ENCODE assay signal across 1 cellular context in the genomic region with DNA sequence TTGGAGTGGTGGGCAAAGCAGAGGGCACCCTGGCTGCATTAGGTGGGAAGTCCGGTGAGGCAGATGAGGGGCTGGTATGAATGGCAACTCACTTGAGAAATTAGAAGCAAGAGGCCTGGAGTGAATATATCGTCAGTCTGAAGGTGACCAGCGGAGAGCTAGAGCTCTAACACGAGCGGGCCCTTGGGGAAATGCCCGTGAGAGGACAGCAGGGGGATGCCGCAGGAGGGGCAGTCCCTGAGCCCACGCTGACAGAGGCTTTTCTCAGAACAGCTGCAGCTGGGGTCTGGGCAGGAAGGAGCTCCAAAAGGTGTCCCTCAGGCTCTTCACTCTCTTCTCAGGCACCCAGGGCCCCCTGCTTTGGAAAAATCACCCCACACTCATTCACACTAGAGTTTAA.
TF ChIP-seq lines count a peak whose summit lies in the region.

No MANE protein-coding gene starts in this region.

TF ChIP-seq in GM12878, 131 proteins besides CTCF, POLR2A, EP300 and RAD21 (continued from another document):
- TF ChIP-seq MTA3 (IDR thresholded peaks at IDR 0.05; ENCODE audit: borderline replicate concordance, low read length) (no peak), SRF (IDR thresholded peaks at IDR 0.05; ENCODE audit: low read depth in 2 of 2, low read length in 2 of 2) (no peak), RUNX3 (IDR thresholded peaks at IDR 0.05; ENCODE audit: low read length) (peak; percentile 52; the same call in 1 of the 2 replicates), LARP7 (IDR thresholded peaks at IDR 0.05) (no peak), MEF2B (IDR thresholded peaks at IDR 0.05; ENCODE audit: partially characterized antibody, poor library complexity, severe bottlenecking) (peak; percentile 86), ZNF622 (IDR thresholded peaks at IDR 0.05) (no peak), SPI1 (IDR thresholded peaks at IDR 0.05; ENCODE audit: borderline replicate concordance, insufficient read depth, low read depth, low read length) (no peak), JUNB (IDR thresholded peaks at IDR 0.05) (peak; percentile 23; the same call in 1 of the 2 replicates), YY1 (IDR thresholded peaks at IDR 0.05; ENCODE audit: low read depth, low read length) (no peak), POLR2AphosphoS5 (IDR thresholded peaks at IDR 0.05; ENCODE audit: low read length) (no peak), EGR1 (IDR thresholded peaks at IDR 0.05; ENCODE audit: borderline replicate concordance in 1 of 2, low read depth in 2 of 2, low read length in 2 of 2) (peak in 1 of 2 experiments; percentile 15; a peak in 1 of 3 replicates), MTA2 (IDR thresholded peaks at IDR 0.05; ENCODE audit: low read depth) (0 out of 2 replicates have a peak, but pooled peaks have one; percentile 8), BMI1 (IDR thresholded peaks at IDR 0.05; ENCODE audit: borderline replicate concordance) (no peak), TCF7 (IDR thresholded peaks at IDR 0.05; ENCODE audit: borderline replicate concordance) (no peak; the same call in 1 of the 2 replicates), TCF3 (IDR thresholded peaks at IDR 0.05; ENCODE audit: borderline replicate concordance, insufficient read depth, low read depth, low read length) (no peak), BCL11A (IDR thresholded peaks at IDR 0.05; ENCODE audit: low read depth, low read length) (0 out of 2 replicates have a peak, but pooled peaks have one; percentile 17), MEF2A (IDR thresholded peaks at IDR 0.05; ENCODE audit: insufficient read depth, low read depth, low read length) (no peak), RELA (IDR thresholded peaks at IDR 0.05; ENCODE audit: borderline replicate concordance, partially characterized antibody) (peak; percentile 7), NFYA (IDR thresholded peaks at IDR 0.05; ENCODE audit: borderline replicate concordance, low read depth, low read length) (no peak), CREM (IDR thresholded peaks at IDR 0.05; ENCODE audit: low read depth) (peak; percentile 50; the same call in 1 of the 2 replicates), ZZZ3 (IDR thresholded peaks at IDR 0.05; ENCODE audit: control insufficient read depth, insufficient read length, low read depth) (no peak), TBL1XR1 (IDR thresholded peaks at IDR 0.05; ENCODE audit: low read depth, low read length) (no peak), RAD51 (IDR thresholded peaks at IDR 0.05) (no peak), SUPT20H (IDR thresholded peaks at IDR 0.05; ENCODE audit: borderline replicate concordance, control insufficient read depth, low read depth, low read length) (no peak), BACH1 (IDR thresholded peaks at IDR 0.05; ENCODE audit: borderline replicate concordance) (no peak), GATAD2B (conservative IDR thresholded peaks at IDR 0.05; ENCODE audit: low read depth) (peak; percentile 55; the same call in 1 of the 2 replicates), BHLHE40 (IDR thresholded peaks at IDR 0.05; ENCODE audit: borderline replicate concordance in 1 of 2, low read depth in 2 of 2, low read length in 1 of 2) (peak; percentile 32 to 56; a peak in 3 of 4 replicates), CREB1 (IDR thresholded peaks at IDR 0.05; ENCODE audit: low read depth) (no peak), TCF12 (IDR thresholded peaks at IDR 0.05; ENCODE audit: low read depth, low read length) (peak; percentile 91)
- TF ChIP-seq, protein P1, sequence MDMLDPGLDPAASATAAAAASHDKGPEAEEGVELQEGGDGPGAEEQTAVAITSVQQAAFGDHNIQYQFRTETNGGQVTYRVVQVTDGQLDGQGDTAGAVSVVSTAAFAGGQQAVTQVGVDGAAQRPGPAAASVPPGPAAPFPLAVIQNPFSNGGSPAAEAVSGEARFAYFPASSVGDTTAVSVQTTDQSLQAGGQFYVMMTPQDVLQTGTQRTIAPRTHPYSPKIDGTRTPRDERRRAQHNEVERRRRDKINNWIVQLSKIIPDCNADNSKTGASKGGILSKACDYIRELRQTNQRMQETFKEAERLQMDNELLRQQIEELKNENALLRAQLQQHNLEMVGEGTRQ (IDR thresholded peaks at IDR 0.05; ENCODE audit: borderline replicate concordance, low read depth, low read length) = no peak
- TF ChIP-seq, protein P2, sequence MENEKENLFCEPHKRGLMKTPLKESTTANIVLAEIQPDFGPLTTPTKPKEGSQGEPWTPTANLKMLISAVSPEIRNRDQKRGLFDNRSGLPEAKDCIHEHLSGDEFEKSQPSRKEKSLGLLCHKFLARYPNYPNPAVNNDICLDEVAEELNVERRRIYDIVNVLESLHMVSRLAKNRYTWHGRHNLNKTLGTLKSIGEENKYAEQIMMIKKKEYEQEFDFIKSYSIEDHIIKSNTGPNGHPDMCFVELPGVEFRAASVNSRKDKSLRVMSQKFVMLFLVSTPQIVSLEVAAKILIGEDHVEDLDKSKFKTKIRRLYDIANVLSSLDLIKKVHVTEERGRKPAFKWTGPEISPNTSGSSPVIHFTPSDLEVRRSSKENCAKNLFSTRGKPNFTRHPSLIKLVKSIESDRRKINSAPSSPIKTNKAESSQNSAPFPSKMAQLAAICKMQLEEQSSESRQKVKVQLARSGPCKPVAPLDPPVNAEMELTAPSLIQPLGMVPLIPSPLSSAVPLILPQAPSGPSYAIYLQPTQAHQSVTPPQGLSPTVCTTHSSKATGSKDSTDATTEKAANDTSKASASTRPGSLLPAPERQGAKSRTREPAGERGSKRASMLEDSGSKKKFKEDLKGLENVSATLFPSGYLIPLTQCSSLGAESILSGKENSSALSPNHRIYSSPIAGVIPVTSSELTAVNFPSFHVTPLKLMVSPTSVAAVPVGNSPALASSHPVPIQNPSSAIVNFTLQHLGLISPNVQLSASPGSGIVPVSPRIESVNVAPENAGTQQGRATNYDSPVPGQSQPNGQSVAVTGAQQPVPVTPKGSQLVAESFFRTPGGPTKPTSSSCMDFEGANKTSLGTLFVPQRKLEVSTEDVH (IDR thresholded peaks at IDR 0.05; ENCODE audit: low read depth, partially characterized antibody) = no peak
- TF ChIP-seq, protein P3, sequence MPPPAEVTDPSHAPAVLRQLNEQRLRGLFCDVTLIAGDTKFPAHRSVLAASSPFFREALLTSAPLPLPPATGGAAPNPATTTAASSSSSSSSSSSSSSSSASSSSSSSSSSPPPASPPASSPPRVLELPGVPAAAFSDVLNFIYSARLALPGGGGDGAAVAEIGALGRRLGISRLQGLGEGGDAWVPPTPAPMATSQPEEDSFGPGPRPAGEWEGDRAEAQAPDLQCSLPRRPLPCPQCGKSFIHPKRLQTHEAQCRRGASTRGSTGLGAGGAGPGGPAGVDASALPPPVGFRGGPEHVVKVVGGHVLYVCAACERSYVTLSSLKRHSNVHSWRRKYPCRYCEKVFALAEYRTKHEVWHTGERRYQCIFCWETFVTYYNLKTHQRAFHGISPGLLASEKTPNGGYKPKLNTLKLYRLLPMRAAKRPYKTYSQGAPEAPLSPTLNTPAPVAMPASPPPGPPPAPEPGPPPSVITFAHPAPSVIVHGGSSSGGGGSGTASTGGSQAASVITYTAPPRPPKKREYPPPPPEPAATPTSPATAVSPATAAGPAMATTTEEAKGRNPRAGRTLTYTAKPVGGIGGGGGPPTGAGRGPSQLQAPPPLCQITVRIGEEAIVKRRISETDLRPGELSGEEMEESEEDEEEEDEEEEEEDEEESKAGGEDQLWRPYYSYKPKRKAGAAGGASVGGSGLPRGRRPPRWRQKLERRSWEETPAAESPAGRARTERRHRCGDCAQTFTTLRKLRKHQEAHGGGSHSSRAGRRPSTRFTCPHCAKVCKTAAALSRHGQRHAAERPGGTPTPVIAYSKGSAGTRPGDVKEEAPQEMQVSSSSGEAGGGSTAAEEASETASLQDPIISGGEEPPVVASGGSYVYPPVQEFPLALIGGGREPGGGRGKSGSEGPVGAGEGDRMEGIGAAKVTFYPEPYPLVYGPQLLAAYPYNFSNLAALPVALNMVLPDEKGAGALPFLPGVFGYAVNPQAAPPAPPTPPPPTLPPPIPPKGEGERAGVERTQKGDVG (CRISPR knock-in tag; IDR thresholded peaks at IDR 0.05) = no peak
- TF ChIP-seq, protein P4, sequence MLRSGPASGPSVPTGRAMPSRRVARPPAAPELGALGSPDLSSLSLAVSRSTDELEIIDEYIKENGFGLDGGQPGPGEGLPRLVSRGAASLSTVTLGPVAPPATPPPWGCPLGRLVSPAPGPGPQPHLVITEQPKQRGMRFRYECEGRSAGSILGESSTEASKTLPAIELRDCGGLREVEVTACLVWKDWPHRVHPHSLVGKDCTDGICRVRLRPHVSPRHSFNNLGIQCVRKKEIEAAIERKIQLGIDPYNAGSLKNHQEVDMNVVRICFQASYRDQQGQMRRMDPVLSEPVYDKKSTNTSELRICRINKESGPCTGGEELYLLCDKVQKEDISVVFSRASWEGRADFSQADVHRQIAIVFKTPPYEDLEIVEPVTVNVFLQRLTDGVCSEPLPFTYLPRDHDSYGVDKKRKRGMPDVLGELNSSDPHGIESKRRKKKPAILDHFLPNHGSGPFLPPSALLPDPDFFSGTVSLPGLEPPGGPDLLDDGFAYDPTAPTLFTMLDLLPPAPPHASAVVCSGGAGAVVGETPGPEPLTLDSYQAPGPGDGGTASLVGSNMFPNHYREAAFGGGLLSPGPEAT (IDR thresholded peaks at IDR 0.05; ENCODE audit: low read depth) = peak; percentile 49
- TF ChIP-seq, protein P5, sequence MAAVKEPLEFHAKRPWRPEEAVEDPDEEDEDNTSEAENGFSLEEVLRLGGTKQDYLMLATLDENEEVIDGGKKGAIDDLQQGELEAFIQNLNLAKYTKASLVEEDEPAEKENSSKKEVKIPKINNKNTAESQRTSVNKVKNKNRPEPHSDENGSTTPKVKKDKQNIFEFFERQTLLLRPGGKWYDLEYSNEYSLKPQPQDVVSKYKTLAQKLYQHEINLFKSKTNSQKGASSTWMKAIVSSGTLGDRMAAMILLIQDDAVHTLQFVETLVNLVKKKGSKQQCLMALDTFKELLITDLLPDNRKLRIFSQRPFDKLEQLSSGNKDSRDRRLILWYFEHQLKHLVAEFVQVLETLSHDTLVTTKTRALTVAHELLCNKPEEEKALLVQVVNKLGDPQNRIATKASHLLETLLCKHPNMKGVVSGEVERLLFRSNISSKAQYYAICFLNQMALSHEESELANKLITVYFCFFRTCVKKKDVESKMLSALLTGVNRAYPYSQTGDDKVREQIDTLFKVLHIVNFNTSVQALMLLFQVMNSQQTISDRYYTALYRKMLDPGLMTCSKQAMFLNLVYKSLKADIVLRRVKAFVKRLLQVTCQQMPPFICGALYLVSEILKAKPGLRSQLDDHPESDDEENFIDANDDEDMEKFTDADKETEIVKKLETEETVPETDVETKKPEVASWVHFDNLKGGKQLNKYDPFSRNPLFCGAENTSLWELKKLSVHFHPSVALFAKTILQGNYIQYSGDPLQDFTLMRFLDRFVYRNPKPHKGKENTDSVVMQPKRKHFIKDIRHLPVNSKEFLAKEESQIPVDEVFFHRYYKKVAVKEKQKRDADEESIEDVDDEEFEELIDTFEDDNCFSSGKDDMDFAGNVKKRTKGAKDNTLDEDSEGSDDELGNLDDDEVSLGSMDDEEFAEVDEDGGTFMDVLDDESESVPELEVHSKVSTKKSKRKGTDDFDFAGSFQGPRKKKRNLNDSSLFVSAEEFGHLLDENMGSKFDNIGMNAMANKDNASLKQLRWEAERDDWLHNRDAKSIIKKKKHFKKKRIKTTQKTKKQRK (IDR thresholded peaks at IDR 0.05; ENCODE audit: low read depth, low read length) = no peak
- TF ChIP-seq, protein P6, sequence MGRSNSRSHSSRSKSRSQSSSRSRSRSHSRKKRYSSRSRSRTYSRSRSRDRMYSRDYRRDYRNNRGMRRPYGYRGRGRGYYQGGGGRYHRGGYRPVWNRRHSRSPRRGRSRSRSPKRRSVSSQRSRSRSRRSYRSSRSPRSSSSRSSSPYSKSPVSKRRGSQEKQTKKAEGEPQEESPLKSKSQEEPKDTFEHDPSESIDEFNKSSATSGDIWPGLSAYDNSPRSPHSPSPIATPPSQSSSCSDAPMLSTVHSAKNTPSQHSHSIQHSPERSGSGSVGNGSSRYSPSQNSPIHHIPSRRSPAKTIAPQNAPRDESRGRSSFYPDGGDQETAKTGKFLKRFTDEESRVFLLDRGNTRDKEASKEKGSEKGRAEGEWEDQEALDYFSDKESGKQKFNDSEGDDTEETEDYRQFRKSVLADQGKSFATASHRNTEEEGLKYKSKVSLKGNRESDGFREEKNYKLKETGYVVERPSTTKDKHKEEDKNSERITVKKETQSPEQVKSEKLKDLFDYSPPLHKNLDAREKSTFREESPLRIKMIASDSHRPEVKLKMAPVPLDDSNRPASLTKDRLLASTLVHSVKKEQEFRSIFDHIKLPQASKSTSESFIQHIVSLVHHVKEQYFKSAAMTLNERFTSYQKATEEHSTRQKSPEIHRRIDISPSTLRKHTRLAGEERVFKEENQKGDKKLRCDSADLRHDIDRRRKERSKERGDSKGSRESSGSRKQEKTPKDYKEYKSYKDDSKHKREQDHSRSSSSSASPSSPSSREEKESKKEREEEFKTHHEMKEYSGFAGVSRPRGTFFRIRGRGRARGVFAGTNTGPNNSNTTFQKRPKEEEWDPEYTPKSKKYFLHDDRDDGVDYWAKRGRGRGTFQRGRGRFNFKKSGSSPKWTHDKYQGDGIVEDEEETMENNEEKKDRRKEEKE (IDR thresholded peaks at IDR 0.05) = no peak
- TF ChIP-seq, protein P7, sequence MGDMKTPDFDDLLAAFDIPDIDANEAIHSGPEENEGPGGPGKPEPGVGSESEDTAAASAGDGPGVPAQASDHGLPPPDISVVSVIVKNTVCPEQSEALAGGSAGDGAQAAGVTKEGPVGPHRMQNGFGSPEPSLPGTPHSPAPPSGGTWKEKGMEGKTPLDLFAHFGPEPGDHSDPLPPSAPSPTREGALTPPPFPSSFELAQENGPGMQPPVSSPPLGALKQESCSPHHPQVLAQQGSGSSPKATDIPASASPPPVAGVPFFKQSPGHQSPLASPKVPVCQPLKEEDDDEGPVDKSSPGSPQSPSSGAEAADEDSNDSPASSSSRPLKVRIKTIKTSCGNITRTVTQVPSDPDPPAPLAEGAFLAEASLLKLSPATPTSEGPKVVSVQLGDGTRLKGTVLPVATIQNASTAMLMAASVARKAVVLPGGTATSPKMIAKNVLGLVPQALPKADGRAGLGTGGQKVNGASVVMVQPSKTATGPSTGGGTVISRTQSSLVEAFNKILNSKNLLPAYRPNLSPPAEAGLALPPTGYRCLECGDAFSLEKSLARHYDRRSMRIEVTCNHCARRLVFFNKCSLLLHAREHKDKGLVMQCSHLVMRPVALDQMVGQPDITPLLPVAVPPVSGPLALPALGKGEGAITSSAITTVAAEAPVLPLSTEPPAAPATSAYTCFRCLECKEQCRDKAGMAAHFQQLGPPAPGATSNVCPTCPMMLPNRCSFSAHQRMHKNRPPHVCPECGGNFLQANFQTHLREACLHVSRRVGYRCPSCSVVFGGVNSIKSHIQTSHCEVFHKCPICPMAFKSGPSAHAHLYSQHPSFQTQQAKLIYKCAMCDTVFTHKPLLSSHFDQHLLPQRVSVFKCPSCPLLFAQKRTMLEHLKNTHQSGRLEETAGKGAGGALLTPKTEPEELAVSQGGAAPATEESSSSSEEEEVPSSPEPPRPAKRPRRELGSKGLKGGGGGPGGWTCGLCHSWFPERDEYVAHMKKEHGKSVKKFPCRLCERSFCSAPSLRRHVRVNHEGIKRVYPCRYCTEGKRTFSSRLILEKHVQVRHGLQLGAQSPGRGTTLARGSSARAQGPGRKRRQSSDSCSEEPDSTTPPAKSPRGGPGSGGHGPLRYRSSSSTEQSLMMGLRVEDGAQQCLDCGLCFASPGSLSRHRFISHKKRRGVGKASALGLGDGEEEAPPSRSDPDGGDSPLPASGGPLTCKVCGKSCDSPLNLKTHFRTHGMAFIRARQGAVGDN (IDR thresholded peaks at IDR 0.05) = peak; percentile 52; the same call in 1 of the 2 replicates
